In the genomic region with DNA sequence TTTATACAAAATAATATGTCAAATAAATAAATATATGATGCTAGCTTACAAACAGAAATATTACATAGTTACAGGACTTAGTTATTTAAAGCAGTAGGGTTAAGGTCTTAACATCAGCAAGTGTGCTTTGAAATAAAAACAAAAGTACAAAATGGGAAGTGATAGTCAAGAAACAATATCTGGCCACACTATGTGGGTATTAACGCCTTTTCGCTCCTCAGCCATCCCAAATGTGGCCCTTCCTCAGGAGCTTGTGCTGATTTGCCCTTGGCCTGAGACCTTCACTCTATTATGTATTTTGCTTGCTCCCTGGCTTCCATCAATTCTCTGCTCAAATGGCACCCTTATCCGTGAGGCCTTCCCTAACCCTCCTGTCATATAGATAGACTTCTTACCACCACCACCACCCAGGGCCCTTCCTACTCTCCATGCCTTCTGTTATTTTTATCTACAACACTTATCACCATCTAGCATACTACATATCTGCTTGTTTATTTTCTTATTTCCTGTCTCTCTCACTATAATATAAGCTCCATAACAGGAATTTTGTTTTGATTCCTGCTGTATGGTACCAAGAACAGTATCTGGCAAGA, we compare ENCODE assay signal across 1 cellular context.
TF ChIP-seq lines count a peak whose summit lies in the region.

No MANE protein-coding gene starts in this region.

TF ChIP-seq in WTC11, 78 proteins besides CTCF, POLR2A, EP300 and RAD21 (continued from another document):
- TF ChIP-seq ATF2 (CRISPR knock-in tag; IDR thresholded peaks at IDR 0.05; ENCODE audit: borderline replicate concordance, low read depth), result no peak
- TF ChIP-seq ESRRA (CRISPR knock-in tag; IDR thresholded peaks at IDR 0.05; ENCODE audit: borderline replicate concordance), result no peak
- no peak for TF ChIP-seq CREB1 (CRISPR knock-in tag; IDR thresholded peaks at IDR 0.05)
- TF ChIP-seq ZNF423 (CRISPR knock-in tag; IDR thresholded peaks at IDR 0.05), result no peak
- no peak for TF ChIP-seq EMX1 (CRISPR knock-in tag; IDR thresholded peaks at IDR 0.05)
- no peak for TF ChIP-seq ZNF121 (CRISPR knock-in tag; IDR thresholded peaks at IDR 0.05)
- no peak for TF ChIP-seq RORB (CRISPR knock-in tag; IDR thresholded peaks at IDR 0.05)
- TF ChIP-seq, protein P1, sequence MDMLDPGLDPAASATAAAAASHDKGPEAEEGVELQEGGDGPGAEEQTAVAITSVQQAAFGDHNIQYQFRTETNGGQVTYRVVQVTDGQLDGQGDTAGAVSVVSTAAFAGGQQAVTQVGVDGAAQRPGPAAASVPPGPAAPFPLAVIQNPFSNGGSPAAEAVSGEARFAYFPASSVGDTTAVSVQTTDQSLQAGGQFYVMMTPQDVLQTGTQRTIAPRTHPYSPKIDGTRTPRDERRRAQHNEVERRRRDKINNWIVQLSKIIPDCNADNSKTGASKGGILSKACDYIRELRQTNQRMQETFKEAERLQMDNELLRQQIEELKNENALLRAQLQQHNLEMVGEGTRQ (CRISPR knock-in tag; IDR thresholded peaks at IDR 0.05), result no peak
- TF ChIP-seq IRF2 (CRISPR knock-in tag; IDR thresholded peaks at IDR 0.05; ENCODE audit: borderline replicate concordance, low read depth), result no peak
- TF ChIP-seq TCF7 (CRISPR knock-in tag; IDR thresholded peaks at IDR 0.05; ENCODE audit: low read depth), result no peak
- TF ChIP-seq SP1 (CRISPR knock-in tag; conservative IDR thresholded peaks at IDR 0.05), result no peak
